Comparison of ENCODE assay signal across 1 cellular context in genomic region chr19:12706332-12706718, GRCh38.
TF ChIP-seq lines count a peak whose summit lies in the region.

No MANE protein-coding gene starts in this region.

TF ChIP-seq in GM23338, 12 proteins besides CTCF, POLR2A, EP300 and RAD21 (continued from another document):
- TF ChIP-seq, protein P1, sequence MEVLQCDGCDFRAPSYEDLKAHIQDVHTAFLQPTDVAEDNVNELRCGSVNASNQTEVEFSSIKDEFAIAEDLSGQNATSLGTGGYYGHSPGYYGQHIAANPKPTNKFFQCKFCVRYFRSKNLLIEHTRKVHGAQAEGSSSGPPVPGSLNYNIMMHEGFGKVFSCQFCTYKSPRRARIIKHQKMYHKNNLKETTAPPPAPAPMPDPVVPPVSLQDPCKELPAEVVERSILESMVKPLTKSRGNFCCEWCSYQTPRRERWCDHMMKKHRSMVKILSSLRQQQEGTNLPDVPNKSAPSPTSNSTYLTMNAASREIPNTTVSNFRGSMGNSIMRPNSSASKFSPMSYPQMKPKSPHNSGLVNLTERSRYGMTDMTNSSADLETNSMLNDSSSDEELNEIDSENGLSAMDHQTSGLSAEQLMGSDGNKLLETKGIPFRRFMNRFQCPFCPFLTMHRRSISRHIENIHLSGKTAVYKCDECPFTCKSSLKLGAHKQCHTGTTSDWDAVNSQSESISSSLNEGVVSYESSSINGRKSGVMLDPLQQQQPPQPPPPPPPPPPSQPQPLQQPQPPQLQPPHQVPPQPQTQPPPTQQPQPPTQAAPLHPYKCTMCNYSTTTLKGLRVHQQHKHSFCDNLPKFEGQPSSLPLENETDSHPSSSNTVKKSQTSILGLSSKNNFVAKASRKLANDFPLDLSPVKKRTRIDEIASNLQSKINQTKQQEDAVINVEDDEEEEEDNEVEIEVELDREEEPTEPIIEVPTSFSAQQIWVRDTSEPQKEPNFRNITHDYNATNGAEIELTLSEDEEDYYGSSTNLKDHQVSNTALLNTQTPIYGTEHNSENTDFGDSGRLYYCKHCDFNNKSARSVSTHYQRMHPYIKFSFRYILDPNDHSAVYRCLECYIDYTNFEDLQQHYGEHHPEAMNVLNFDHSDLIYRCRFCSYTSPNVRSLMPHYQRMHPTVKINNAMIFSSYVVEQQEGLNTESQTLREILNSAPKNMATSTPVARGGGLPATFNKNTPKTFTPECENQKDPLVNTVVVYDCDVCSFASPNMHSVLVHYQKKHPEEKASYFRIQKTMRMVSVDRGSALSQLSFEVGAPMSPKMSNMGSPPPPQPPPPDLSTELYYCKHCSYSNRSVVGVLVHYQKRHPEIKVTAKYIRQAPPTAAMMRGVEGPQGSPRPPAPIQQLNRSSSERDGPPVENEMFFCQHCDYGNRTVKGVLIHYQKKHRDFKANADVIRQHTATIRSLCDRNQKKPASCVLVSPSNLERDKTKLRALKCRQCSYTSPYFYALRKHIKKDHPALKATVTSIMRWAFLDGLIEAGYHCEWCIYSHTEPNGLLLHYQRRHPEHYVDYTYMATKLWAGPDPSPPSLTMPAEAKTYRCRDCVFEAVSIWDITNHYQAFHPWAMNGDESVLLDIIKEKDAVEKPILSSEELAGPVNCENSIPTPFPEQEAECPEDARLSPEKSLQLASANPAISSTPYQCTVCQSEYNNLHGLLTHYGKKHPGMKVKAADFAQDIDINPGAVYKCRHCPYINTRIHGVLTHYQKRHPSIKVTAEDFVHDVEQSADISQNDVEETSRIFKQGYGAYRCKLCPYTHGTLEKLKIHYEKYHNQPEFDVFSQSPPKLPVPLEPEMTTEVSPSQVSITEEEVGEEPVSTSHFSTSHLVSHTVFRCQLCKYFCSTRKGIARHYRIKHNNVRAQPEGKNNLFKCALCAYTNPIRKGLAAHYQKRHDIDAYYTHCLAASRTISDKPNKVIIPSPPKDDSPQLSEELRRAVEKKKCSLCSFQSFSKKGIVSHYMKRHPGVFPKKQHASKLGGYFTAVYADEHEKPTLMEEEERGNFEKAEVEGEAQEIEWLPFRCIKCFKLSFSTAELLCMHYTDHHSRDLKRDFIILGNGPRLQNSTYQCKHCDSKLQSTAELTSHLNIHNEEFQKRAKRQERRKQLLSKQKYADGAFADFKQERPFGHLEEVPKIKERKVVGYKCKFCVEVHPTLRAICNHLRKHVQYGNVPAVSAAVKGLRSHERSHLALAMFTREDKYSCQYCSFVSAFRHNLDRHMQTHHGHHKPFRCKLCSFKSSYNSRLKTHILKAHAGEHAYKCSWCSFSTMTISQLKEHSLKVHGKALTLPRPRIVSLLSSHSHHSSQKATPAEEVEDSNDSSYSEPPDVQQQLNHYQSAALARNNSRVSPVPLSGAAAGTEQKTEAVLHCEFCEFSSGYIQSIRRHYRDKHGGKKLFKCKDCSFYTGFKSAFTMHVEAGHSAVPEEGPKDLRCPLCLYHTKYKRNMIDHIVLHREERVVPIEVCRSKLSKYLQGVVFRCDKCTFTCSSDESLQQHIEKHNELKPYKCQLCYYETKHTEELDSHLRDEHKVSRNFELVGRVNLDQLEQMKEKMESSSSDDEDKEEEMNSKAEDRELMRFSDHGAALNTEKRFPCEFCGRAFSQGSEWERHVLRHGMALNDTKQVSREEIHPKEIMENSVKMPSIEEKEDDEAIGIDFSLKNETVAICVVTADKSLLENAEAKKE (CRISPR knock-in tag; IDR thresholded peaks at IDR 0.05), result no peak
- no peak for TF ChIP-seq STAT1 (IDR thresholded peaks at IDR 0.05; ENCODE audit: unreplicated experiment)
- TF ChIP-seq POLR2AphosphoS5 (IDR thresholded peaks at IDR 0.05; ENCODE audit: low read depth), result no peak
